ENCODE assay signal across 16 cellular contexts in genomic region chr4:14767142-14767541, GRCh38.
DNase-seq lines count a peak whose midpoint lies in the region; ATAC-seq and TF ChIP-seq lines count a peak whose summit lies in the region.
"Had no signal": no experiment of that assay in that cellular context is flagged by ENCODE, and none has a peak within 500 bp of the region (broad histone marks: within the 10 kb centered on the region; RNA-seq: fewer than 3 reads in every experiment).

No MANE protein-coding gene starts in this region.

- no peak overlapping the region for H2BK120ac ChIP-seq in trophoblast cell (ENCODE audit: insufficient read depth, low read length, poor library complexity)

- H4K12ac ChIP-seq in trophoblast cell (ENCODE audit: low read depth, low read length) = no peak overlapping the region

- H3K79me1 ChIP-seq in trophoblast cell (ENCODE audit: low read length) = no peaks in the 10 kb centered on the region

- H3K79me2 ChIP-seq in trophoblast cell (ENCODE audit: control insufficient read depth, insufficient read depth, low read length, poor library complexity) = no peaks in the 10 kb centered on the region

- no peaks in the 10 kb centered on the region for H3K9me3 Mint-ChIP-seq in CD4-positive, alpha-beta T cell

- no peaks in the 10 kb centered on the region for H3K4me1 ChIP-seq in trophoblast cell (ENCODE audit: control insufficient read depth in 1 of 2, insufficient read depth in 2 of 2, low read length in 2 of 2)
- H3K4me1 ChIP-seq: Caco-2, thyroid gland had no signal

- no peak overlapping the region for H3K27ac Mint-ChIP-seq in T-helper 17 cell
- H3K27ac Mint-ChIP-seq in CD4-positive, alpha-beta T cell = no peak overlapping the region

- no peak overlapping the region for H3K4me3 Mint-ChIP-seq in T-helper 17 cell
- no peak overlapping the region for H3K4me3 Mint-ChIP-seq in CD4-positive, alpha-beta T cell

- H3K14ac ChIP-seq in trophoblast cell (ENCODE audit: low read length) = no peak overlapping the region

- ATAC-seq in GM18511 (IDR thresholded peaks at IDR 0.05; ENCODE audit: unreplicated experiment) (peak; percentile 66), GM21423 (IDR thresholded peaks at IDR 0.05; ENCODE audit: unreplicated experiment) (peak; percentile 56), HG03469 (IDR thresholded peaks at IDR 0.05; ENCODE audit: unreplicated experiment) (peak; percentile 74), T-helper 17 cell (no peak)
- no peak for ATAC-seq in CD4-positive, alpha-beta T cell (ENCODE audit: poor library complexity)

- H3K4ac ChIP-seq in trophoblast cell (ENCODE audit: low read depth, low read length) = no peak overlapping the region

- CTCF ChIA-PET in CD4-positive, alpha-beta T cell (lab: Charles Lee) = no interaction called here

- H3K27me3 ChIP-seq in trophoblast cell (ENCODE audit: insufficient read depth, low read length) = no peaks in the 10 kb centered on the region
- no peaks in the 10 kb centered on the region for H3K27me3 ChIP-seq in CD4-positive, alpha-beta T cell (ENCODE audit: control insufficient read depth, insufficient read depth, low read length)
- H3K27me3 ChIP-seq: dorsolateral prefrontal cortex, spleen, thyroid gland had no signal

- H3K36me3 Mint-ChIP-seq in T-helper 17 cell (ENCODE audit: low read depth) = no peaks in the 10 kb centered on the region
- H3K36me3 Mint-ChIP-seq in CD4-positive, alpha-beta T cell (ENCODE audit: low read depth) = no peaks in the 10 kb centered on the region

- no peak overlapping the region for H2AK5ac ChIP-seq in trophoblast cell (ENCODE audit: low read length)

- no peak overlapping the region for H3K27ac ChIP-seq in trophoblast cell (ENCODE audit: low read depth, low read length)
- no peak overlapping the region for H3K27ac ChIP-seq in CD4-positive, alpha-beta T cell (ENCODE audit: low read depth, low read length)
- H3K27ac ChIP-seq: dorsolateral prefrontal cortex, spleen, thyroid gland had no signal

- DNase-seq in medulla oblongata (ENCODE audit: extremely low spot score) (peak; percentile 5), T-helper 17 cell (no peak), trophoblast cell (no peak), DMS53 (lab: John Stamatoyannopoulos, UW) (no peak)
- DNase-seq in CD4-positive, alpha-beta T cell = no peak
- DNase-seq: activated CD4-positive, alpha-beta T cell treated with anti-CD3 and anti-CD28 coated beads, Interleukin-2, amount 50 U/mL, for 4 hours; Caco-2; dorsolateral prefrontal cortex; KBM-7; NCI-H1694 treated with DMSO at 0.1 percent for 48 hours; occipital lobe; spleen; thyroid gland had no signal

- no peak overlapping the region for H4K91ac ChIP-seq in trophoblast cell (ENCODE audit: low read depth, low read length)

- no peak overlapping the region for H3K23ac ChIP-seq in trophoblast cell (ENCODE audit: low read length)

- POLR2A ChIA-PET in CD4-positive, alpha-beta T cell (lab: Charles Lee) = no interaction called here

- H3K4me1 Mint-ChIP-seq in T-helper 17 cell = peaks cover 2% of the 10 kb centered on the region
- no peaks in the 10 kb centered on the region for H3K4me1 Mint-ChIP-seq in CD4-positive, alpha-beta T cell (ENCODE audit: low read depth)

- no peak overlapping the region for H3K4me3 ChIP-seq in trophoblast cell (ENCODE audit: low read depth, low read length)
- H3K4me3 ChIP-seq: dorsolateral prefrontal cortex, spleen, thyroid gland had no signal

- H3K36me3 ChIP-seq in trophoblast cell (ENCODE audit: control insufficient read depth in 1 of 2, insufficient read depth in 2 of 2, low read length in 2 of 2) = no peaks in the 10 kb centered on the region
- H3K36me3 ChIP-seq: spleen, thyroid gland had no signal

- H3K9me3 ChIP-seq in T-helper 17 cell (ENCODE audit: control insufficient read depth, low read length, poor library complexity, severe bottlenecking) (no peaks in the 10 kb centered on the region), trophoblast cell (ENCODE audit: insufficient read depth, low read depth, low read length) (no peaks in the 10 kb centered on the region)
- no peaks in the 10 kb centered on the region for H3K9me3 ChIP-seq in CD4-positive, alpha-beta T cell (ENCODE audit: control insufficient read depth, low read length)
- H3K9me3 ChIP-seq: Caco-2, spleen, thyroid gland had no signal

- H2BK12ac ChIP-seq in trophoblast cell (ENCODE audit: low read length) = no peak overlapping the region

- no peak overlapping the region for H2BK5ac ChIP-seq in trophoblast cell (ENCODE audit: low read depth, low read length, poor library complexity)

- H3K4me2 ChIP-seq in trophoblast cell (ENCODE audit: low read length) = no peak overlapping the region

- H2AFZ ChIP-seq in trophoblast cell (ENCODE audit: insufficient read depth, low read length, poor library complexity) = no peak overlapping the region

- peaks cover 13% of the 10 kb centered on the region for H3K27me3 Mint-ChIP-seq in T-helper 17 cell
- H3K27me3 Mint-ChIP-seq in CD4-positive, alpha-beta T cell = peaks cover 15% of the 10 kb centered on the region

- H3K18ac ChIP-seq in trophoblast cell (ENCODE audit: low read length) = no peak overlapping the region

- TF ChIP-seq CTCF in CD4-positive, alpha-beta T cell (IDR thresholded peaks at IDR 0.05) = no peak

- intact Hi-C loops in CD4-positive, alpha-beta T cell (cut with DNase I, micrococcal nuclease) = no loop called here

- no peak overlapping the region for H4K8ac ChIP-seq in trophoblast cell (ENCODE audit: low read depth, low read length)

- H3K9ac ChIP-seq in trophoblast cell (ENCODE audit: low read length) = no peak overlapping the region

Comparison
In these comparisons a context has a peak if more than half of its experiments do, and no peak if none do; other contexts are left out.
1. ATAC-seq: peak in GM18511 (single experiment), GM21423 (single experiment) and HG03469 (single experiment); none in T-helper 17 cell (single experiment) and CD4-positive, alpha-beta T cell (single experiment).